In the genomic region with DNA sequence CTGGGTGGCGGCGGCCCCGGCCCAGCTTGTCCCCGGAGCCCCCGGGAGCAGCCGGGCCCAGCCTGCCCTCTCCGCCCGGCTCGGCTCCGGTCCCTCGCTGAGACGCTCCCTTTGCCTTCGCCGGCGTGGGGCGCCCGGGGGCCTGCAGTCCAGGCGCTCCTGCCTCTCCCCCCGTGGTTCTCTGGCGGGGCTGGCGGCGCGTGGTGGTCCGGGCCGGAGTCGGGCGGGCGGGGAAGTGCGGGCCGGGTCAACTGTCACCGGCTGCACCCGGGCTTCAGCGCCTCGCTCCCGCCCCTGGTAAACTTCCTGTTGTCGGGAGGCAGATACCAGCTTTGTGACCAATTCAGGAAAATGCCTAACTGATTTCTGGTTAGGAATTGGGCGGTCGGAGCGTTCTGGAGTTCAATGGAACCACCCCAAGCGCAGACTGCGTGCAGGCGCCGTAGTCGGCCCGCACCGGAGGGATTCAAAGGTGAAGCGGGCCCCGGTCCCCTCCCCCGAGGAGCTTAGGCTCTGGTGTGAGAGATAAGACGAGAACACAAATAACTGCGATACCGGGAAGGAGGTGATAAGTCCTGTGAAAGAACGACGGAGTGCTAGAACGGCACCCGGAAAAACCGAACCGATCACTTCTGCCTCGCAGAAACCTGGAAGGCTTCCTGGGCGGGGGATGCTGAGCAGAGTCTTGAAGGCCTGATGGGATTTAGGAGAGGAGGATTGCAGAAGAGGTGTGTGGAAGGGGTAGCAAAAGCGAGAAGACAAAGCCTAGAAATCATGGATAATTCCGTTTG, we compare ENCODE assay signal across 8 cellular contexts. TPM values are rescaled to one million over a fixed set of nuclear protein-coding genes. Genes with fewer than 3 reads are reported as not detected.
DNase-seq lines count a peak whose midpoint lies in the region; ATAC-seq and TF ChIP-seq lines count a peak whose summit lies in the region.

No MANE protein-coding gene starts in this region.

- H3K9me3 Mint-ChIP-seq in CD4-positive, alpha-beta memory T cell: peaks cover 0 to 3% (median 0%) of the 10 kb centered on the region in 8 donors

- no peaks in the 10 kb centered on the region for H3K9me3 ChIP-seq in CD4-positive, alpha-beta memory T cell (ENCODE audit: control insufficient read depth in 1 of 2, low read length in 2 of 2)

- H3K36me3 ChIP-seq in CD4-positive, alpha-beta memory T cell (ENCODE audit: insufficient read depth, low read length): no peaks in the 10 kb centered on the region
- H3K36me3 ChIP-seq in KMS-11 (ENCODE audit: insufficient read depth): no peaks in the 10 kb centered on the region

- peak overlapping the region; percentile 76 for H3K4me2 ChIP-seq in KMS-11

- H3K4me3 Mint-ChIP-seq in CD4-positive, alpha-beta memory T cell: peak overlapping the region; percentile 95 to 99 (median 96)

- POLR2A ChIA-PET in CD4-positive, alpha-beta memory T cell (lab: Charles Lee; ENCODE audit: partially characterized antibody): interaction anchor here (0.6 to 5.2 kb wide), 37 partner anchors 9 to 792 kb away, joined by 3 to 89 read pairs (median 5); a partner anchor contains a TSS

- H3K4me1 Mint-ChIP-seq in CD4-positive, alpha-beta memory T cell: peaks cover 31 to 52% (median 44%) of the 10 kb centered on the region in 4 donors

- H3K9ac ChIP-seq in KMS-11: peak overlapping the region; percentile 72

- H3K27me3 Mint-ChIP-seq in CD4-positive, alpha-beta memory T cell: no peaks in the 10 kb centered on the region

- no peaks in the 10 kb centered on the region for H3K27me3 ChIP-seq in CD4-positive, alpha-beta memory T cell (ENCODE audit: insufficient read depth, low read length)
- no peaks in the 10 kb centered on the region for H3K27me3 ChIP-seq in KMS-11 (ENCODE audit: insufficient read depth, low read depth)

- no peak overlapping the region; the same call in 1 of the 2 replicates for H2AFZ ChIP-seq in KMS-11 (ENCODE audit: low read depth)

- TF ChIP-seq CTCF in KMS-11 (conservative IDR thresholded peaks at IDR 0.05; ENCODE audit: low read depth, low read length) (no peak), choroid plexus epithelial cell (conservative IDR thresholded peaks at IDR 0.05; ENCODE audit: low read depth, low read length) (no peak)

- H3K4me1 ChIP-seq in CD4-positive, alpha-beta memory T cell (ENCODE audit: insufficient read depth, low read length): peaks cover 45% of the 10 kb centered on the region
- peaks cover 41% of the 10 kb centered on the region for H3K4me1 ChIP-seq in KMS-11 (ENCODE audit: low read depth, poor library complexity, severe bottlenecking)

- peak overlapping the region; percentile 80 for H3K27ac ChIP-seq in CD4-positive, alpha-beta memory T cell (ENCODE audit: low read depth, low read length)
- peak overlapping the region; percentile 36 for H3K27ac ChIP-seq in KMS-11

- H3K27ac Mint-ChIP-seq in CD4-positive, alpha-beta memory T cell: peak overlapping the region; percentile 89 to 99 (median 96)

- peaks cover 0 to 15% of the 10 kb centered on the region in 2 donors for H3K36me3 Mint-ChIP-seq in CD4-positive, alpha-beta memory T cell

- peaks cover 55% of the 10 kb centered on the region for H3K79me2 ChIP-seq in KMS-11 (ENCODE audit: insufficient read depth, low read depth)

- peak overlapping the region; percentile 86 to 94 for H3K4me3 ChIP-seq in CD4-positive, alpha-beta memory T cell (ENCODE audit: low read length in 2 of 2)
- peak overlapping the region; percentile 85 for H3K4me3 ChIP-seq in KMS-11 (IDR thresholded peaks at IDR 0.05; ENCODE audit: insufficient read depth, low read depth, low read length)
- H3K4me3 ChIP-seq in choroid plexus epithelial cell (ENCODE audit: low read depth, low read length): peak overlapping the region; percentile 81

- CTCF ChIA-PET in CD4-positive, alpha-beta memory T cell (lab: Charles Lee; ENCODE audit: partially characterized antibody): interaction anchor here (0.8 to 3.6 kb wide), 33 partner anchors 10 to 554 kb away, joined by 3 to 70 read pairs (median 4); no protein-coding TSS in a partner anchor

- peaks cover 18% of the 10 kb centered on the region for H4K20me1 ChIP-seq in KMS-11 (ENCODE audit: insufficient read depth)

- peak; percentile 38 to 62 (median 52) for DNase-seq in CD4-positive, alpha-beta memory T cell
- peak; percentile 19 for DNase-seq in activated CD4-positive, CD25-positive, alpha-beta regulatory T cell treated with anti-CD3 and anti-CD28 coated beads, Interleukin-2, amount 50 U/mL, for 16 hours (ENCODE audit: low read depth, low spot score)
- no peak for DNase-seq in choroid plexus epithelial cell (ENCODE audit: low read depth)
- peak; percentile 46 to 69 for DNase-seq in left colon
- DNase-seq in stimulated activated CD4-positive, alpha-beta T cell treated with anti-CD3 and anti-CD28 coated beads, Interleukin-2, amount 100 ng/mL, for 24 hours: peak; percentile 48 to 55
- DNase-seq in hippocampal formation (lab: John Stamatoyannopoulos, UW): no peak

- peak; percentile 28 for ATAC-seq in GM21447 (IDR thresholded peaks at IDR 0.05; ENCODE audit: unreplicated experiment)
- peak; percentile 58 for ATAC-seq in left colon

- intact Hi-C loops in CD4-positive, alpha-beta memory T cell (cut with micrococcal nuclease): loop anchor here (1.0 to 10.0 kb wide), 7 partner anchors 10 to 486 kb away; a partner anchor contains a TSS
- intact Hi-C loops in left colon (cut with DNase I, micrococcal nuclease): loop anchor here in 1 of 2 donors (10.0 kb wide), 1 partner anchor 81 kb away; no protein-coding TSS in a partner anchor

RNA-seq across cellular contexts. Expression of a gene that starts 0.9 kb away (rescaled TPM):
- 100 to 1,000 TPM; 112 to 115 TPM for total RNA-seq in CD4-positive, alpha-beta memory T cell
- polyA plus RNA-seq in CD4-positive, alpha-beta memory T cell: 10 to 100 TPM; 80.8 to 88.5 TPM
- total RNA-seq in left colon: 100 to 1,000 TPM; 116 to 143 TPM

Comparison
In these comparisons a context has a peak if more than half of its experiments do, and no peak if none do; other contexts are left out.
1. DNase-seq: peak in CD4-positive, alpha-beta memory T cell (5 of 5), activated CD4-positive, CD25-positive, alpha-beta regulatory T cell treated with anti-CD3 and anti-CD28 coated beads, Interleukin-2, amount 50 U/mL, for 16 hours (single experiment), left colon (2 of 2) and stimulated activated CD4-positive, alpha-beta T cell treated with anti-CD3 and anti-CD28 coated beads, Interleukin-2, amount 100 ng/mL, for 24 hours (2 of 2); none in choroid plexus epithelial cell (single experiment) and hippocampal formation (0 of 2).
2. Peak in every context shown above with its lines, with median percentiles within 50 percentile points of each other: H3K4me3 ChIP-seq.